10 cellular contexts compared by ENCODE assay signal in the genomic region with DNA sequence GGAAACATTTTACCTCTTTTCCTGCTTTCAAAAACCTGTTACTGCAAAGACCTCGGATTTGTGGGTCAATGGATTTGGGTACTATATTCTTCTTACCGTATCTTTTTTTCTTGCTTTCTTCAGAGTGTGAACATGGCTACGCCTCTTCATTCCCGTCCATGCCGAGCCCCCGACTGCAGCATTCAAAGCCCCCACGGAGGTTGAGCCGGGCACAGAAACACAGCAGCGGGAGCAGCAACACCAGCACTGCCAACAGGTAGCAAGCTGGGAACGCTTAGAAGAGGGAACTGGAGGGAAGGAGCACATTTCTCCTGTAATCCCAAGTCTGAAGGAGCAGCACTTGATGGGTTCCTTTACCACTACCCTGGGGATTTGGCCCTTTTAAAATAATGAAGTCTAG. TPM values are rescaled to one million over a fixed set of nuclear protein-coding genes. Genes with fewer than 3 reads are reported as not detected.
DNase-seq lines count a peak whose midpoint lies in the region; ATAC-seq and TF ChIP-seq lines count a peak whose summit lies in the region.
"Had no signal": no experiment of that assay in that cellular context is flagged by ENCODE, and none has a peak within 500 bp of the region (broad histone marks: within the 10 kb centered on the region; RNA-seq: fewer than 3 reads in every experiment).

No MANE protein-coding gene starts in this region.

- no peak for DNase-seq in activated CD8-positive, alpha-beta memory T cell treated with anti-CD3 and anti-CD28 coated beads, Interleukin-2, amount 10 ng/mL, durations not matched to agents 7 days and 5 days
- no peak for DNase-seq in activated CD8-positive, alpha-beta memory T cell treated with anti-CD3 and anti-CD28 coated beads, Interleukin-2, amount 50 U/mL, for 4 hours
- DNase-seq in activated B cell treated with CpG ODN at 0.5 μM for 24 hours (no peak), upper lobe of left lung (no peak), NCI-H82 (lab: John Stamatoyannopoulos, UW) (no peak)
- DNase-seq: NCI-H1092, NCI-H748 treated with DMSO at 0.1 percent for 48 hours had no signal

- H3K9ac ChIP-seq in iPS-20b (ENCODE audit: low read depth, low read length) = no peak overlapping the region
- H3K9ac ChIP-seq in stomach smooth muscle (ENCODE audit: low read length in 2 of 2) = no peak overlapping the region

- H3K4me3 ChIP-seq in iPS-20b (ENCODE audit: low read length) (peak overlapping the region; percentile 76), stomach smooth muscle (ENCODE audit: low read length in 2 of 2) (peak overlapping the region in 1 of 2 donors; percentile 82), upper lobe of left lung (no peak overlapping the region)

- H3K27me3 ChIP-seq in iPS-20b (ENCODE audit: insufficient read depth, low read length) (peaks cover 8% of the 10 kb centered on the region), stomach smooth muscle (ENCODE audit: control insufficient read depth in 1 of 2, insufficient read depth in 2 of 2, low read length in 2 of 2) (no peaks in the 10 kb centered on the region), upper lobe of left lung (no peaks in the 10 kb centered on the region)

- TF ChIP-seq CTCF in activated B cell treated with CpG ODN at 0.5 μM for 24 hours (IDR thresholded peaks at IDR 0.05) (no peak), upper lobe of left lung (IDR thresholded peaks at IDR 0.05) (no peak)

- peaks cover 9% of the 10 kb centered on the region for H3K36me3 Mint-ChIP-seq in activated CD8-positive, alpha-beta memory T cell treated with anti-CD3 and anti-CD28 coated beads, Interleukin-2, amount 10 ng/mL, durations not matched to agents 7 days and 5 days
- peaks cover 19% of the 10 kb centered on the region for H3K36me3 Mint-ChIP-seq in activated B cell treated with CpG ODN at 0.5 μM for 24 hours (ENCODE audit: low read depth)

- H3K9me3 ChIP-seq in iPS-20b (ENCODE audit: insufficient read depth, low read depth, low read length) (no peaks in the 10 kb centered on the region), stomach smooth muscle (ENCODE audit: control insufficient read depth in 2 of 2, low read length in 2 of 2) (no peaks in the 10 kb centered on the region), upper lobe of left lung (no peaks in the 10 kb centered on the region)

- H3K27ac ChIP-seq in iPS-20b (ENCODE audit: low read length) (no peak overlapping the region), stomach smooth muscle (ENCODE audit: low read length) (peak overlapping the region; percentile 60), upper lobe of left lung (peak overlapping the region in 1 of 4 donors; percentile 87)

- peaks cover 17% of the 10 kb centered on the region for H3K4me1 Mint-ChIP-seq in activated CD8-positive, alpha-beta memory T cell treated with anti-CD3 and anti-CD28 coated beads, Interleukin-2, amount 10 ng/mL, durations not matched to agents 7 days and 5 days
- H3K4me1 Mint-ChIP-seq in activated B cell treated with CpG ODN at 0.5 μM for 24 hours = peaks cover 16% of the 10 kb centered on the region

- peaks cover 10% of the 10 kb centered on the region for H3K27me3 Mint-ChIP-seq in activated CD8-positive, alpha-beta memory T cell treated with anti-CD3 and anti-CD28 coated beads, Interleukin-2, amount 10 ng/mL, durations not matched to agents 7 days and 5 days
- H3K27me3 Mint-ChIP-seq in activated B cell treated with CpG ODN at 0.5 μM for 24 hours = no peaks in the 10 kb centered on the region

- CTCF ChIA-PET in activated CD8-positive, alpha-beta memory T cell treated with anti-CD3 and anti-CD28 coated beads, Interleukin-2, amount 10 ng/mL, durations not matched to agents 7 days and 5 days (lab: Charles Lee) = interaction anchor here (1.7 to 12.6 kb wide), 2 partner anchors 17 to 47 kb away, joined by 5 to 154 read pairs; partner anchors contain the start of gene MXI1
- CTCF ChIA-PET in activated B cell treated with CpG ODN at 0.5 μM for 24 hours (lab: Charles Lee) = no interaction called here

- intact Hi-C loops in activated B cell treated with CpG ODN at 0.5 μM for 24 hours (cut with micrococcal nuclease) = loop anchor here (5.0 kb wide), 2 partner anchors 71 to 151 kb away; no protein-coding TSS in a partner anchor

- H3K4me3 Mint-ChIP-seq in activated CD8-positive, alpha-beta memory T cell treated with anti-CD3 and anti-CD28 coated beads, Interleukin-2, amount 10 ng/mL, durations not matched to agents 7 days and 5 days = peak overlapping the region; percentile 90
- peak overlapping the region; percentile 97 for H3K4me3 Mint-ChIP-seq in activated B cell treated with CpG ODN at 0.5 μM for 24 hours

- H3K4me1 ChIP-seq in iPS-20b (ENCODE audit: insufficient read depth, low read length) (0 out of 2 replicates have a peak, but pooled peaks cover 3% of the 10 kb centered on the region), stomach smooth muscle (ENCODE audit: control insufficient read depth, insufficient read depth, low read length) (peaks cover 15% of the 10 kb centered on the region), upper lobe of left lung (peaks cover 10 to 15% (median 11%) of the 10 kb centered on the region in 4 donors)

- no peak for ATAC-seq in activated CD8-positive, alpha-beta memory T cell treated with anti-CD3 and anti-CD28 coated beads, Interleukin-2, amount 10 ng/mL, durations not matched to agents 7 days and 5 days
- ATAC-seq in activated B cell treated with CpG ODN at 0.5 μM for 24 hours (ENCODE audit: low read depth) (no peak), HG02884 (IDR thresholded peaks at IDR 0.05; ENCODE audit: unreplicated experiment) (no peak), upper lobe of left lung (ENCODE audit: low FRiP score in 2 of 2) (no peak)

- no peaks in the 10 kb centered on the region for H3K9me3 Mint-ChIP-seq in activated CD8-positive, alpha-beta memory T cell treated with anti-CD3 and anti-CD28 coated beads, Interleukin-2, amount 10 ng/mL, durations not matched to agents 7 days and 5 days (ENCODE audit: low read depth)
- no peaks in the 10 kb centered on the region for H3K9me3 Mint-ChIP-seq in activated B cell treated with CpG ODN at 0.5 μM for 24 hours

- TF ChIP-seq POLR2A in upper lobe of left lung (IDR thresholded peaks at IDR 0.05) = no peak

- POLR2A ChIA-PET in activated B cell treated with CpG ODN at 0.5 μM for 24 hours (lab: Charles Lee) = interaction anchor here (2.1 kb wide), 1 partner anchor 18 kb away, joined by 19 read pairs; no protein-coding TSS in a partner anchor

- H3K27ac Mint-ChIP-seq in activated CD8-positive, alpha-beta memory T cell treated with anti-CD3 and anti-CD28 coated beads, Interleukin-2, amount 10 ng/mL, durations not matched to agents 7 days and 5 days = no peak overlapping the region
- no peak overlapping the region for H3K27ac Mint-ChIP-seq in activated B cell treated with CpG ODN at 0.5 μM for 24 hours

- H3K36me3 ChIP-seq in iPS-20b (ENCODE audit: insufficient read depth, low read depth, low read length) (no peaks in the 10 kb centered on the region), stomach smooth muscle (ENCODE audit: control insufficient read depth in 2 of 2, insufficient read depth in 2 of 2, low read length in 2 of 2) (peaks cover 3 to 8% of the 10 kb centered on the region in 2 donors), upper lobe of left lung (peaks cover 0 to 19% (median 2%) of the 10 kb centered on the region in 4 donors)

- TF ChIP-seq EP300 in upper lobe of left lung (IDR thresholded peaks at IDR 0.05) = no peak

- 91 to 93% methylated on average over 10 of the region's 10 CpGs for WGBS in upper lobe of left lung, 2 donors

RNA-seq across cellular contexts. Expression of gene MXI1, which starts 20.7 kb away (rescaled TPM):
- 10 to 100 TPM; 13.6 to 29.1 TPM for total RNA-seq in activated CD8-positive, alpha-beta memory T cell treated with anti-CD3 and anti-CD28 coated beads, Interleukin-2, amount 10 ng/mL, durations not matched to agents 7 days and 5 days
- total RNA-seq in activated B cell treated with CpG ODN at 0.5 μM for 24 hours (8.2 and 8.5 TPM in 2 replicates), upper lobe of left lung (10 to 100 TPM; 27.7 to 90.1 (median 45.2) TPM)
